ENCODE assay signal across 19 cellular contexts in genomic region chr18:74063552-74063951, GRCh38.
DNase-seq lines count a peak whose midpoint lies in the region; ATAC-seq, FAIRE-seq and TF ChIP-seq lines count a peak whose summit lies in the region.
"Had no signal": no experiment of that assay in that cellular context is flagged by ENCODE, and none has a peak within 500 bp of the region (broad histone marks: within the 10 kb centered on the region; RNA-seq: fewer than 3 reads in every experiment).

No MANE protein-coding gene starts in this region.

- POLR2A ChIA-PET in activated CD4-positive, alpha-beta memory T cell treated with anti-CD3 and anti-CD28 coated beads for 36 hours (lab: Charles Lee), result interaction anchor here (1.3 kb wide), 1 partner anchor 19 kb away, joined by 4 read pairs; no protein-coding TSS in a partner anchor
- POLR2A ChIA-PET in activated CD4-positive, alpha-beta memory T cell treated with anti-CD3 and anti-CD28 coated beads, Interleukin-2, amount 10 ng/mL, durations not matched to agents 7 days and 5 days (lab: Charles Lee), result interaction anchor here (0.8 kb wide), 1 partner anchor 19 kb away, joined by 4 read pairs; no protein-coding TSS in a partner anchor

- H3K9me3 ChIP-seq in spleen, result no peaks in the 10 kb centered on the region
- H3K9me3 ChIP-seq: HAP-1, tibial artery had no signal

- TF ChIP-seq CTCF in spleen (IDR thresholded peaks at IDR 0.05 in 8 of 11, conservative IDR thresholded peaks at IDR 0.05 in 3 of 11) (no peak), omental fat pad (IDR thresholded peaks at IDR 0.05) (no peak), osteocyte (IDR thresholded peaks at IDR 0.05) (no peak)

- no peak for DNase-seq in activated CD4-positive, alpha-beta memory T cell treated with anti-CD3 and anti-CD28 coated beads for 36 hours
- DNase-seq in activated CD4-positive, alpha-beta memory T cell treated with anti-CD3 and anti-CD28 coated beads, Interleukin-2, amount 10 ng/mL, durations not matched to agents 7 days and 5 days, result no peak
- no peak for DNase-seq in GM12891 (ENCODE audit: insufficient read length, low spot score)
- no peak for DNase-seq in spleen
- DNase-seq in omental fat pad (ENCODE audit: low spot score), result no peak
- DNase-seq in NCI-H524 treated with DMSO at 0.1 percent for 48 hours (lab: John Stamatoyannopoulos, UW), result no peak
- no peak for DNase-seq in osteocyte (ENCODE audit: extremely low spot score, unreplicated experiment)
- DNase-seq: amniotic stem cell, KBM-7, left colon, NCI-H526 treated with DMSO at 0.1 percent for 48 hours, tibial artery had no signal

- H3K36me3 ChIP-seq in spleen, result no peaks in the 10 kb centered on the region
- H3K36me3 ChIP-seq: HAP-1, tibial artery had no signal

- H3K36me3 Mint-ChIP-seq in activated CD4-positive, alpha-beta memory T cell treated with anti-CD3 and anti-CD28 coated beads for 36 hours, result no peaks in the 10 kb centered on the region
- H3K36me3 Mint-ChIP-seq in activated CD4-positive, alpha-beta memory T cell treated with anti-CD3 and anti-CD28 coated beads, Interleukin-2, amount 10 ng/mL, durations not matched to agents 7 days and 5 days (ENCODE audit: low read depth), result no peaks in the 10 kb centered on the region
- peaks cover 4% of the 10 kb centered on the region for H3K36me3 Mint-ChIP-seq in T-helper 1 cell treated with Interleukin-12 subunit alpha and Interleukin-12 subunit beta and Interleukin-4 antibody, amounts not matched to agents 30 μg/mL and 1 μg/mL, for 36 hours (ENCODE audit: low read depth)
- no peaks in the 10 kb centered on the region for H3K36me3 Mint-ChIP-seq in osteocyte (ENCODE audit: unreplicated experiment)
- H3K36me3 Mint-ChIP-seq: mesothelial cell of epicardium, T-cell had no signal

- no peak for ATAC-seq in omental fat pad (ENCODE audit: low FRiP score)
- ATAC-seq: left colon had no signal

- H3K9me3 Mint-ChIP-seq in activated CD4-positive, alpha-beta memory T cell treated with anti-CD3 and anti-CD28 coated beads for 36 hours, result no peaks in the 10 kb centered on the region
- H3K9me3 Mint-ChIP-seq in activated CD4-positive, alpha-beta memory T cell treated with anti-CD3 and anti-CD28 coated beads, Interleukin-2, amount 10 ng/mL, durations not matched to agents 7 days and 5 days, result no peaks in the 10 kb centered on the region
- no peaks in the 10 kb centered on the region for H3K9me3 Mint-ChIP-seq in T-helper 1 cell treated with Interleukin-12 subunit alpha and Interleukin-12 subunit beta and Interleukin-4 antibody, amounts not matched to agents 30 μg/mL and 1 μg/mL, for 36 hours
- H3K9me3 Mint-ChIP-seq in osteocyte (ENCODE audit: unreplicated experiment), result no peaks in the 10 kb centered on the region
- H3K9me3 Mint-ChIP-seq: mesothelial cell of epicardium, T-cell had no signal

- no peak overlapping the region for H3K4me3 Mint-ChIP-seq in activated CD4-positive, alpha-beta memory T cell treated with anti-CD3 and anti-CD28 coated beads for 36 hours
- no peak overlapping the region for H3K4me3 Mint-ChIP-seq in activated CD4-positive, alpha-beta memory T cell treated with anti-CD3 and anti-CD28 coated beads, Interleukin-2, amount 10 ng/mL, durations not matched to agents 7 days and 5 days
- H3K4me3 Mint-ChIP-seq in T-helper 1 cell treated with Interleukin-12 subunit alpha and Interleukin-12 subunit beta and Interleukin-4 antibody, amounts not matched to agents 30 μg/mL and 1 μg/mL, for 36 hours, result peak overlapping the region; percentile 83
- no peak overlapping the region for H3K4me3 Mint-ChIP-seq in osteocyte (ENCODE audit: unreplicated experiment)
- H3K4me3 Mint-ChIP-seq: mesothelial cell of epicardium had no signal

- peaks cover 0 to 4% (median 0%) of the 10 kb centered on the region in 7 donors for H3K27me3 ChIP-seq in spleen (replicated peaks in 1 of 7)
- H3K27me3 ChIP-seq: tibial artery had no signal

- peaks cover 25% of the 10 kb centered on the region for H3K4me1 Mint-ChIP-seq in activated CD4-positive, alpha-beta memory T cell treated with anti-CD3 and anti-CD28 coated beads for 36 hours (ENCODE audit: low read depth)
- peaks cover 28% of the 10 kb centered on the region for H3K4me1 Mint-ChIP-seq in activated CD4-positive, alpha-beta memory T cell treated with anti-CD3 and anti-CD28 coated beads, Interleukin-2, amount 10 ng/mL, durations not matched to agents 7 days and 5 days
- H3K4me1 Mint-ChIP-seq in T-helper 1 cell treated with Interleukin-12 subunit alpha and Interleukin-12 subunit beta and Interleukin-4 antibody, amounts not matched to agents 30 μg/mL and 1 μg/mL, for 36 hours (ENCODE audit: low read depth), result peaks cover 40% of the 10 kb centered on the region
- H3K4me1 Mint-ChIP-seq in osteocyte (ENCODE audit: unreplicated experiment), result no peaks in the 10 kb centered on the region
- H3K4me1 Mint-ChIP-seq: mesothelial cell of epicardium had no signal

- peak overlapping the region in 5 of 8 donors; percentile 50 to 75 (median 67) for H3K27ac ChIP-seq in spleen
- H3K27ac ChIP-seq: coronary artery, tibial artery had no signal

- H3K27me3 Mint-ChIP-seq in activated CD4-positive, alpha-beta memory T cell treated with anti-CD3 and anti-CD28 coated beads for 36 hours, result peaks cover 5% of the 10 kb centered on the region
- peaks cover 2% of the 10 kb centered on the region for H3K27me3 Mint-ChIP-seq in activated CD4-positive, alpha-beta memory T cell treated with anti-CD3 and anti-CD28 coated beads, Interleukin-2, amount 10 ng/mL, durations not matched to agents 7 days and 5 days
- H3K27me3 Mint-ChIP-seq in T-helper 1 cell treated with Interleukin-12 subunit alpha and Interleukin-12 subunit beta and Interleukin-4 antibody, amounts not matched to agents 30 μg/mL and 1 μg/mL, for 36 hours (ENCODE audit: low read depth), result no peaks in the 10 kb centered on the region
- H3K27me3 Mint-ChIP-seq in osteocyte (ENCODE audit: unreplicated experiment), result no peaks in the 10 kb centered on the region

- H3K4me3 ChIP-seq in spleen, result no peak overlapping the region
- H3K4me3 ChIP-seq: coronary artery, HAP-1, tibial artery had no signal

- 62 to 69% (median 64%) methylated on average over 5 of the region's 5 CpGs for WGBS in spleen, 5 donors

- TF ChIP-seq POLR2A in GM12891 (IDR thresholded peaks at IDR 0.05; ENCODE audit: low read depth, low read length), result no peak
- TF ChIP-seq POLR2A in spleen (IDR thresholded peaks at IDR 0.05), result no peak

- CTCF ChIA-PET in activated CD4-positive, alpha-beta memory T cell treated with anti-CD3 and anti-CD28 coated beads for 36 hours (lab: Charles Lee), result interaction anchor here (0.6 to 3.7 kb wide), 4 partner anchors 19 to 64 kb away, joined by 3 to 16 read pairs (median 4); no protein-coding TSS in a partner anchor
- CTCF ChIA-PET in activated CD4-positive, alpha-beta memory T cell treated with anti-CD3 and anti-CD28 coated beads, Interleukin-2, amount 10 ng/mL, durations not matched to agents 7 days and 5 days (lab: Charles Lee), result interaction anchor here (0.8 to 1.7 kb wide), 5 partner anchors 19 to 430 kb away, joined by 3 to 4 read pairs (median 3); no protein-coding TSS in a partner anchor

- FAIRE-seq in GM12891 (lab: Jason Lieb, UNC), result peak; percentile 43
- FAIRE-seq: bronchial epithelial cell, endometrium had no signal

- peaks cover 0 to 31% (median 0%) of the 10 kb centered on the region in 6 donors for H3K4me1 ChIP-seq in spleen
- H3K4me1 ChIP-seq: HAP-1, tibial artery had no signal

- intact Hi-C loops in activated CD4-positive, alpha-beta memory T cell treated with anti-CD3 and anti-CD28 coated beads for 36 hours (cut with micrococcal nuclease), result loop anchor here (1.0 to 5.0 kb wide), 3 partner anchors 20 to 434 kb away; partner anchors contain the start of gene CNDP2
- intact Hi-C loops in spleen (cut with DNase I; ENCODE audit: low total_unique reads), result no loop called here

- peak overlapping the region; percentile 38 for H3K27ac Mint-ChIP-seq in activated CD4-positive, alpha-beta memory T cell treated with anti-CD3 and anti-CD28 coated beads for 36 hours
- no peak overlapping the region for H3K27ac Mint-ChIP-seq in activated CD4-positive, alpha-beta memory T cell treated with anti-CD3 and anti-CD28 coated beads, Interleukin-2, amount 10 ng/mL, durations not matched to agents 7 days and 5 days
- peak overlapping the region; percentile 81 for H3K27ac Mint-ChIP-seq in T-helper 1 cell treated with Interleukin-12 subunit alpha and Interleukin-12 subunit beta and Interleukin-4 antibody, amounts not matched to agents 30 μg/mL and 1 μg/mL, for 36 hours
- no peak overlapping the region for H3K27ac Mint-ChIP-seq in osteocyte (ENCODE audit: unreplicated experiment)
- H3K27ac Mint-ChIP-seq: mesothelial cell of epicardium had no signal

TF ChIP-seq in GM12891, 5 proteins besides CTCF, POLR2A, EP300 and RAD21:
- TF ChIP-seq POLR2AphosphoS5 (IDR thresholded peaks at IDR 0.05; ENCODE audit: low read depth, low read length), result no peak
- no peak for TF ChIP-seq PAX5 (IDR thresholded peaks at IDR 0.05; ENCODE audit: insufficient read depth, low read length, severe bottlenecking)
- no peak for TF ChIP-seq TAF1 (IDR thresholded peaks at IDR 0.05; ENCODE audit: low read depth, low read length)
- no peak for TF ChIP-seq SPI1 (IDR thresholded peaks at IDR 0.05; ENCODE audit: low read depth, low read length)
- TF ChIP-seq POU2F2 (IDR thresholded peaks at IDR 0.05; ENCODE audit: low read depth, low read length), result no peak

Comparison
In these comparisons a context has a peak if more than half of its experiments do, and no peak if none do; other contexts are left out.
1. H3K27ac Mint-ChIP-seq: peak in activated CD4-positive, alpha-beta memory T cell treated with anti-CD3 and anti-CD28 coated beads for 36 hours (single experiment) and T-helper 1 cell treated with Interleukin-12 subunit alpha and Interleukin-12 subunit beta and Interleukin-4 antibody, amounts not matched to agents 30 μg/mL and 1 μg/mL, for 36 hours (single experiment); none in activated CD4-positive, alpha-beta memory T cell treated with anti-CD3 and anti-CD28 coated beads, Interleukin-2, amount 10 ng/mL, durations not matched to agents 7 days and 5 days (single experiment) and osteocyte (single experiment).